ENCODE assay signal across 1 cellular context in genomic region chr7:86963599-86964230, GRCh38.
TF ChIP-seq lines count a peak whose summit lies in the region.

No MANE protein-coding gene starts in this region.

TF ChIP-seq in WTC11, 78 proteins besides CTCF, POLR2A, EP300 and RAD21 (continued from another document):
- TF ChIP-seq, protein P1, sequence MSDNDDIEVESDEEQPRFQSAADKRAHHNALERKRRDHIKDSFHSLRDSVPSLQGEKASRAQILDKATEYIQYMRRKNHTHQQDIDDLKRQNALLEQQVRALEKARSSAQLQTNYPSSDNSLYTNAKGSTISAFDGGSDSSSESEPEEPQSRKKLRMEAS (CRISPR knock-in tag; IDR thresholded peaks at IDR 0.05), result no peak
- TF ChIP-seq ZNF423 (CRISPR knock-in tag; IDR thresholded peaks at IDR 0.05), result no peak
- TF ChIP-seq ATF6 (CRISPR knock-in tag; IDR thresholded peaks at IDR 0.05), result no peak
- TF ChIP-seq ZBTB21 (CRISPR knock-in tag; IDR thresholded peaks at IDR 0.05; ENCODE audit: borderline replicate concordance), result no peak
- no peak for TF ChIP-seq FOXJ3 (CRISPR knock-in tag; IDR thresholded peaks at IDR 0.05; ENCODE audit: borderline replicate concordance)
- no peak for TF ChIP-seq ZBTB43 (CRISPR knock-in tag; IDR thresholded peaks at IDR 0.05)
- TF ChIP-seq NFE2L1 (CRISPR knock-in tag; IDR thresholded peaks at IDR 0.05), result no peak
- TF ChIP-seq, protein P2, sequence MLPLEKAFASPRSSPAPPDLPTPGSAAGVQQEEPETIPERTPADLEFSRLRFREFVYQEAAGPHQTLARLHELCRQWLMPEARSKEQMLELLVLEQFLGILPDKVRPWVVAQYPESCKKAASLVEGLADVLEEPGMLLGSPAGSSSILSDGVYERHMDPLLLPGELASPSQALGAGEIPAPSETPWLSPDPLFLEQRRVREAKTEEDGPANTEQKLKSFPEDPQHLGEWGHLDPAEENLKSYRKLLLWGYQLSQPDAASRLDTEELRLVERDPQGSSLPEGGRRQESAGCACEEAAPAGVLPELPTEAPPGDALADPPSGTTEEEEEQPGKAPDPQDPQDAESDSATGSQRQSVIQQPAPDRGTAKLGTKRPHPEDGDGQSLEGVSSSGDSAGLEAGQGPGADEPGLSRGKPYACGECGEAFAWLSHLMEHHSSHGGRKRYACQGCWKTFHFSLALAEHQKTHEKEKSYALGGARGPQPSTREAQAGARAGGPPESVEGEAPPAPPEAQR (CRISPR knock-in tag; IDR thresholded peaks at IDR 0.05), result no peak
- no peak for TF ChIP-seq KAT7 (CRISPR knock-in tag; IDR thresholded peaks at IDR 0.05; ENCODE audit: borderline replicate concordance)
- no peak for TF ChIP-seq TEAD1 (CRISPR knock-in tag; IDR thresholded peaks at IDR 0.05)
TF ChIP-seq in WTC11: peak in this region for 0.
